9 cellular contexts compared by ENCODE assay signal in the genomic region with DNA sequence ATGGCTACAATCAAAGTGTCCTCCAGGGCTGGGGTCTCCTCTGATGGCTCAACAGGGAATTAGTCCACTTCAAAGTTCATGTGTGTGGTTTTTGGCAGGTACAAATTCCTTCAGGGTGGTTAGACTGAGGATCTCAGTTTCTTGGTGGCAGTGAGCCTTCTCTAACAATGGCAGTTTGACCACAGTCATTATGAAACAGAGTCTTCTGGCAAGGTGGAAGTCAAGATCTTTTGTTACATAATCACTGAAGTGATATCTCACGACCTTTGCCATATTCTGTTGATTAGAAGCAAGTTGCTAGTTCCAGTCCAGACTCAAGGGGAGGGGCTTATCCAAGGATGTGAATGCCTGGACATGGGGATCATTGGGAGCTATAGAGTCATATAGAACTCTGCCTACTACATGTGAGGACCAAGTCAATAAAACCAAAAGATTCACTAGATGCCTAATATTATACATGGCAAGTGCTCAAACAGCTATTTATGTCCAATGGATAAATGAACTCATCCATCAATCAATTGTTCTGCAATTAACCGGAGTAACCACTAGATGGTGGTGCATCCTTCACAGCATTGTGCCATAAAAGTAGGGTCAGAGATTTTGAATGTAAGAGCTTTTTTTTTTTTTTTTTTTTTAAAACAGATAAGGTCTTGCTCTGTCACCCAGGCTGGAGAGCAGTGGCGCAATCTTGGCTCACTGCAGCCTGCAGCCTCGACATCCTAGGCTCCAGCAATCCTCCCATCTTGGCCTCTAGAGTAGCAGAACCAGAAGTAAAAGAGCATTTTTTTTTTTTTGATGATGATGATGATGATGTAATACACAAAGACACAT.
DNase-seq lines count a peak whose midpoint lies in the region; ATAC-seq and TF ChIP-seq lines count a peak whose summit lies in the region.
"Had no signal": no experiment of that assay in that cellular context is flagged by ENCODE, and none has a peak within 500 bp of the region (broad histone marks: within the 10 kb centered on the region; RNA-seq: fewer than 3 reads in every experiment).

No MANE protein-coding gene starts in this region.

- peak; percentile 70 for ATAC-seq in activated CD4-positive, alpha-beta T cell treated with anti-CD3 and anti-CD28 coated beads for 36 hours
- ATAC-seq in GM21381 (IDR thresholded peaks at IDR 0.05; ENCODE audit: unreplicated experiment) (peak; percentile 82), naive B cell (ENCODE audit: low read depth in 2 of 2) (no peak)

- no peak overlapping the region for H3K4me3 ChIP-seq in HL-60 (replicated peaks; ENCODE audit: insufficient read depth, low read length)
- H3K4me3 ChIP-seq: thoracic aorta had no signal

- H3K9me3 Mint-ChIP-seq in activated CD4-positive, alpha-beta T cell treated with anti-CD3 and anti-CD28 coated beads for 36 hours (ENCODE audit: low read depth): no peaks in the 10 kb centered on the region
- peaks cover 3 to 17% (median 11%) of the 10 kb centered on the region in 5 experiments for H3K9me3 Mint-ChIP-seq in brain
- H3K9me3 Mint-ChIP-seq in naive B cell: peaks cover 0 to 4% (median 0%) of the 10 kb centered on the region in 7 donors

- peak overlapping the region; percentile 87 for H3K27ac ChIP-seq in HL-60 (replicated peaks)
- H3K27ac ChIP-seq: thoracic aorta had no signal

- peak; percentile 26 for DNase-seq in activated CD4-positive, alpha-beta T cell treated with anti-CD3 and anti-CD28 coated beads for 36 hours
- DNase-seq in activated CD4-positive, alpha-beta T cell treated with anti-CD3 and anti-CD28 coated beads, Interleukin-2, amount 50 U/mL, for 4 hours: no peak
- DNase-seq in HL-60 (ENCODE audit: low read depth in 1 of 2, low spot score in 1 of 2) (peak; percentile 78 to 88), NOMO-1 treated with DMSO at 0.1 percent for 48 hours (lab: John Stamatoyannopoulos, UW; ENCODE audit: unreplicated experiment) (peak; percentile 82), naive B cell (peak; percentile 0)
- no peak for DNase-seq in effector CD4-positive, alpha-beta T cell

- no peaks in the 10 kb centered on the region for H3K27me3 ChIP-seq in HL-60 (ENCODE audit: insufficient read depth, poor library complexity, severe bottlenecking)

- H3K4me3 Mint-ChIP-seq in activated CD4-positive, alpha-beta T cell treated with anti-CD3 and anti-CD28 coated beads for 36 hours: no peak overlapping the region
- H3K4me3 Mint-ChIP-seq in brain (no peak overlapping the region), naive B cell (no peak overlapping the region)

- intact Hi-C loops in activated CD4-positive, alpha-beta T cell treated with anti-CD3 and anti-CD28 coated beads for 36 hours (cut with DNase I, micrococcal nuclease): loop anchor here in 1 of 2 experiments (2.0 to 10.0 kb wide), 3 partner anchors 121 to 522 kb away; a partner anchor contains a TSS

- POLR2A ChIA-PET in activated CD4-positive, alpha-beta T cell treated with anti-CD3 and anti-CD28 coated beads for 36 hours (lab: Charles Lee): no interaction called here

- H3K36me3 Mint-ChIP-seq in activated CD4-positive, alpha-beta T cell treated with anti-CD3 and anti-CD28 coated beads for 36 hours (ENCODE audit: low read depth): no peaks in the 10 kb centered on the region
- H3K36me3 Mint-ChIP-seq in brain (peaks cover 4% of the 10 kb centered on the region), naive B cell (no peaks in the 10 kb centered on the region)

- CTCF ChIA-PET in activated CD4-positive, alpha-beta T cell treated with anti-CD3 and anti-CD28 coated beads for 36 hours (lab: Charles Lee): interaction anchor here (0.6 to 2.6 kb wide), 19 partner anchors 8 to 1110 kb away, joined by 3 to 11 read pairs (median 4); no protein-coding TSS in a partner anchor

- H3K4me1 Mint-ChIP-seq in activated CD4-positive, alpha-beta T cell treated with anti-CD3 and anti-CD28 coated beads for 36 hours: peaks cover 3% of the 10 kb centered on the region
- no peaks in the 10 kb centered on the region for H3K4me1 Mint-ChIP-seq in brain
- H3K4me1 Mint-ChIP-seq in naive B cell: no peaks in the 10 kb centered on the region

- no peak overlapping the region for H3K27ac Mint-ChIP-seq in activated CD4-positive, alpha-beta T cell treated with anti-CD3 and anti-CD28 coated beads for 36 hours
- H3K27ac Mint-ChIP-seq in brain: no peak overlapping the region
- no peak overlapping the region for H3K27ac Mint-ChIP-seq in naive B cell

- peaks cover 6% of the 10 kb centered on the region for H3K27me3 Mint-ChIP-seq in activated CD4-positive, alpha-beta T cell treated with anti-CD3 and anti-CD28 coated beads for 36 hours
- H3K27me3 Mint-ChIP-seq in brain (no peaks in the 10 kb centered on the region), naive B cell (peaks cover 0 to 8% (median 6%) of the 10 kb centered on the region in 3 donors)

- TF ChIP-seq CTCF in HL-60 (IDR thresholded peaks at IDR 0.05; ENCODE audit: insufficient read depth, low read length) (peak; percentile 37), brain (conservative IDR thresholded peaks at IDR 0.05) (peak; percentile 36 to 60)

Comparison
In these comparisons a context has a peak if more than half of its experiments do, and no peak if none do; other contexts are left out.
1. DNase-seq: peak in activated CD4-positive, alpha-beta T cell treated with anti-CD3 and anti-CD28 coated beads for 36 hours (single experiment), HL-60 (2 of 2), NOMO-1 treated with DMSO at 0.1 percent for 48 hours (single experiment) and naive B cell (single experiment); none in activated CD4-positive, alpha-beta T cell treated with anti-CD3 and anti-CD28 coated beads, Interleukin-2, amount 50 U/mL, for 4 hours (0 of 2) and effector CD4-positive, alpha-beta T cell (single experiment).
2. ATAC-seq: peak in activated CD4-positive, alpha-beta T cell treated with anti-CD3 and anti-CD28 coated beads for 36 hours (single experiment) and GM21381 (single experiment); none in naive B cell (0 of 2).